1 cellular context compared by ENCODE assay signal in genomic region chr1:33470495-33471012, GRCh38.
TF ChIP-seq lines count a peak whose summit lies in the region.

No MANE protein-coding gene starts in this region.

TF ChIP-seq in HEK293, 187 proteins besides CTCF, POLR2A, EP300 and RAD21 (continued from another document):
- TF ChIP-seq ZBTB10 (tag by site-specific recombination; IDR thresholded peaks at IDR 0.05) (no peak), ZNF513 (tag by site-specific recombination; IDR thresholded peaks at IDR 0.05) (no peak), TSHZ1 (tag by site-specific recombination; IDR thresholded peaks at IDR 0.05; ENCODE audit: borderline replicate concordance) (no peak), SP2 (tag by site-specific recombination; IDR thresholded peaks at IDR 0.05) (peak; percentile 46)
